32 cellular contexts compared by ENCODE assay signal in genomic region chr3:134798681-134799311, GRCh38. TPM values are rescaled to one million over a fixed set of nuclear protein-coding genes. Genes with fewer than 3 reads are reported as not detected.
DNase-seq lines count a peak whose midpoint lies in the region; ATAC-seq and TF ChIP-seq lines count a peak whose summit lies in the region.
"Had no signal": no experiment of that assay in that cellular context is flagged by ENCODE, and none has a peak within 500 bp of the region (broad histone marks: within the 10 kb centered on the region; RNA-seq: fewer than 3 reads in every experiment).

No MANE protein-coding gene starts in this region.

- H3K27ac Mint-ChIP-seq in activated CD4-positive, alpha-beta memory T cell treated with anti-CD3 and anti-CD28 coated beads for 36 hours, result no peak overlapping the region
- H3K27ac Mint-ChIP-seq: activated naive CD8-positive, alpha-beta T cell; IgD-negative memory B cell; T-helper 17 cell had no signal

- peaks cover 2% of the 10 kb centered on the region for H4K20me1 ChIP-seq in osteoblast (ENCODE audit: insufficient read depth, low read length)

- TF ChIP-seq CTCF in coronary artery (IDR thresholded peaks at IDR 0.05) (no peak), osteoblast (IDR thresholded peaks at IDR 0.05; ENCODE audit: extremely low read depth, low read depth, low read length) (no peak)

- peaks cover 12% of the 10 kb centered on the region for H3K4me1 ChIP-seq in osteoblast (ENCODE audit: insufficient read depth, low read length)

- H3K4me1 Mint-ChIP-seq in activated CD4-positive, alpha-beta memory T cell treated with anti-CD3 and anti-CD28 coated beads for 36 hours (ENCODE audit: low read depth), result peaks cover 35% of the 10 kb centered on the region

- CTCF ChIA-PET in activated CD4-positive, alpha-beta memory T cell treated with anti-CD3 and anti-CD28 coated beads for 36 hours (lab: Charles Lee), result no interaction called here

- intact Hi-C loops in activated CD4-positive, alpha-beta memory T cell treated with anti-CD3 and anti-CD28 coated beads for 36 hours (cut with micrococcal nuclease), result loop anchor here (10.0 kb wide), 1 partner anchor 176 kb away; no protein-coding TSS in a partner anchor

- DNase-seq in coronary artery (ENCODE audit: low spot score) (peak; percentile 71), osteoblast (ENCODE audit: insufficient read length, low spot score, missing footprints) (no peak), DMS114 treated with DMSO at 0.1 percent for 48 hours (lab: John Stamatoyannopoulos, UW; ENCODE audit: unreplicated experiment) (no peak)
- no peak for DNase-seq in activated CD4-positive, alpha-beta memory T cell treated with anti-CD3 and anti-CD28 coated beads for 36 hours
- DNase-seq: activated CD4-positive, alpha-beta T cell treated with anti-CD3 and anti-CD28 coated beads, Interleukin-2, amount 50 U/mL, for 48 hours; activated CD8-positive, alpha-beta memory T cell treated with anti-CD3 and anti-CD28 coated beads, Interleukin-2, amount 50 U/mL, for 4 hours; aorta; Calu3; cortex of kidney; foreskin melanocyte; H7; hippocampal formation; naive thymus-derived CD4-positive, alpha-beta T cell; NCI-H1048; NCI-H2029 treated with DMSO at 0.1 percent for 48 hours; NCI-H510A treated with DMSO at 0.1 percent for 48 hours; SK-N-SH; spleen; stimulated activated CD4-positive, alpha-beta T cell treated with anti-CD3 and anti-CD28 coated beads, Interleukin-2, amount 100 ng/mL, for 48 hours; T-helper 17 cell had no signal

- peaks cover 31% of the 10 kb centered on the region for H3K27me3 Mint-ChIP-seq in activated CD4-positive, alpha-beta memory T cell treated with anti-CD3 and anti-CD28 coated beads for 36 hours

- no peak overlapping the region for H3K4me3 ChIP-seq in coronary artery
- H3K4me3 ChIP-seq in osteoblast (ENCODE audit: insufficient read depth, low read length), result no peak overlapping the region
- H3K4me3 ChIP-seq: right atrium auricular region, spleen, upper lobe of left lung had no signal

- H3K4me2 ChIP-seq in osteoblast (ENCODE audit: insufficient read depth, low read length), result peak overlapping the region; percentile 13
- H3K4me2 ChIP-seq: SK-N-SH had no signal

- H3K79me2 ChIP-seq in osteoblast (ENCODE audit: insufficient read depth, low read length), result no peaks in the 10 kb centered on the region
- H3K79me2 ChIP-seq: parathyroid adenoma had no signal

- no peaks in the 10 kb centered on the region for H3K36me3 Mint-ChIP-seq in activated CD4-positive, alpha-beta memory T cell treated with anti-CD3 and anti-CD28 coated beads for 36 hours
- H3K36me3 Mint-ChIP-seq: activated naive CD8-positive, alpha-beta T cell; IgD-negative memory B cell had no signal

- no peak overlapping the region for H2AFZ ChIP-seq in osteoblast (ENCODE audit: low read length)
- H2AFZ ChIP-seq: parathyroid adenoma had no signal

- H3K9me3 Mint-ChIP-seq in activated CD4-positive, alpha-beta memory T cell treated with anti-CD3 and anti-CD28 coated beads for 36 hours, result no peaks in the 10 kb centered on the region
- H3K9me3 Mint-ChIP-seq: IgD-negative memory B cell; naive thymus-derived CD4-positive, alpha-beta T cell had no signal

- peak; percentile 36 for ATAC-seq in GM18861 (IDR thresholded peaks at IDR 0.05; ENCODE audit: unreplicated experiment)
- peak; percentile 13 for ATAC-seq in GM19463 (IDR thresholded peaks at IDR 0.05; ENCODE audit: unreplicated experiment)
- ATAC-seq in GM19395 (IDR thresholded peaks at IDR 0.05; ENCODE audit: unreplicated experiment), result no peak
- ATAC-seq: activated CD4-positive, CD25-positive, alpha-beta regulatory T cell treated with anti-CD3 and anti-CD28 coated beads, Interleukin-2, amount 50 U/mL, for 24 hours; esophagus mucosa; left lobe of liver; naive thymus-derived CD4-positive, alpha-beta T cell; PC-3; T-helper 17 cell had no signal

- H3K9me3 ChIP-seq in osteoblast (ENCODE audit: low read depth, low read length), result no peaks in the 10 kb centered on the region
- H3K9me3 ChIP-seq: right atrium auricular region, SK-N-SH, spleen, upper lobe of left lung had no signal

- H3K27ac ChIP-seq in coronary artery, result peak overlapping the region in 1 of 2 donors; percentile 77
- no peak overlapping the region for H3K27ac ChIP-seq in osteoblast (ENCODE audit: low read depth, low read length)
- H3K27ac ChIP-seq: parathyroid adenoma, right atrium auricular region, spleen, upper lobe of left lung had no signal

- H3K4me3 Mint-ChIP-seq in activated CD4-positive, alpha-beta memory T cell treated with anti-CD3 and anti-CD28 coated beads for 36 hours, result no peak overlapping the region
- H3K4me3 Mint-ChIP-seq: activated naive CD8-positive, alpha-beta T cell had no signal

- H3K27me3 ChIP-seq in osteoblast (ENCODE audit: insufficient read depth, low read length), result peaks cover 26% of the 10 kb centered on the region

- no peaks in the 10 kb centered on the region for H3K36me3 ChIP-seq in osteoblast (ENCODE audit: insufficient read depth, low read length)
- H3K36me3 ChIP-seq: right atrium auricular region, spleen, upper lobe of left lung had no signal

- POLR2A ChIA-PET in activated CD4-positive, alpha-beta memory T cell treated with anti-CD3 and anti-CD28 coated beads for 36 hours (lab: Charles Lee), result no interaction called here

RNA-seq across cellular contexts. Expression of gene EPHB1, which starts 3.7 kb away (rescaled TPM):
- total RNA-seq in osteoblast, result 0.36 and 1.5 TPM in 2 replicates
- total RNA-seq in activated CD4-positive, alpha-beta memory T cell treated with anti-CD3 and anti-CD28 coated beads for 36 hours, result 1 to 10 TPM; 1.3 TPM
